Comparison of ENCODE assay signal across 8 cellular contexts in the genomic region with DNA sequence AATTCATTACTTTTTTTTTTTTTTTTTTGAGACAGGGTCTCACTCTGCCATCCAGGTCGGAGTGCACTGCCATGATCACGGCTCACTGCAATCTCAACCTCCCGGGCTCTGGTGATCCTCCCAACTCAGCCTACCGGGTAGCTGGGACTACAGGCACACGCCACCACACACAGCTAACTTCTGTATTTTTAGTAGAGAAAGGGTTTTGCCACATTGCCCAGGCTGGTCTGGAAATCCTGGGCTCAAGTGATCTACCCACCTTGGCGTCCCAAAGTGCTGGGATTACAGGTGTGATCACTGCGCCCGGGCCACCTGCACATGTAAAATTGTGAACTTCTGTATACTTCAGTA. TPM values are rescaled to one million over a fixed set of nuclear protein-coding genes. Genes with fewer than 3 reads are reported as not detected.
A peak's percentile ranks its signal among the peaks of the same experiment; 100 is the strongest.
DNase-seq lines count a peak whose midpoint lies in the region; ATAC-seq and TF ChIP-seq lines count a peak whose summit lies in the region.
"Not testable (repeated sequence)": the region's sequence is repeated elsewhere in the genome, so short reads cannot be mapped to it uniquely, and the experiment has no call there.

No MANE protein-coding gene starts in this region.

- peaks cover 14% of the 10 kb centered on the region; the same call in 1 of the 2 replicates for H3K27me3 ChIP-seq in KMS-11 (ENCODE audit: insufficient read depth, low read depth)
- H3K27me3 ChIP-seq in gastroesophageal sphincter; right lobe of liver; parathyroid adenoma (ENCODE audit: control insufficient read depth, insufficient read depth, low read length); testis: not testable (repeated sequence)

- not testable (repeated sequence) for H2AFZ ChIP-seq in KMS-11 (ENCODE audit: low read depth)
- H2AFZ ChIP-seq in parathyroid adenoma: peak overlapping the region; percentile 98

- not testable (repeated sequence) for H4K20me1 ChIP-seq in KMS-11 (ENCODE audit: insufficient read depth)

- DNase-seq in AG10803 (ENCODE audit: low read depth); cardiac fibroblast (ENCODE audit: low read depth in 2 of 2); testis: not testable (repeated sequence)
- peak; percentile 35 to 59 (median 51) for DNase-seq in right lobe of liver

- not testable (repeated sequence) for H3K36me3 ChIP-seq in KMS-11 (ENCODE audit: insufficient read depth); right lobe of liver; parathyroid adenoma (ENCODE audit: control insufficient read depth, insufficient read depth, low read length); testis (ENCODE audit: low read depth, missing control alignments)
- peaks cover 0 to 17% of the 10 kb centered on the region in 2 donors for H3K36me3 ChIP-seq in gastroesophageal sphincter

- intact Hi-C loops in right lobe of liver (cut with DNase I); testis (cut with DNase I; ENCODE audit: low total_unique reads): not testable (repeated sequence)

- not testable (repeated sequence) for TF ChIP-seq EP300 in gastroesophageal sphincter (IDR thresholded peaks at IDR 0.05)

- not testable (repeated sequence) for TF ChIP-seq POLR2A in gastroesophageal sphincter (IDR thresholded peaks at IDR 0.05); right lobe of liver (IDR thresholded peaks at IDR 0.05); testis (IDR thresholded peaks at IDR 0.05)

- not testable (repeated sequence) for H3K9me3 ChIP-seq in gastroesophageal sphincter; right lobe of liver; parathyroid adenoma (ENCODE audit: control insufficient read depth, low read length); testis

- WGBS in gastroesophageal sphincter (ENCODE audit: low coverage in 1 of 2), 2 donors: 55 to 61% methylated on average over 8 of the region's 8 CpGs
- 70% methylated on average over 8 of the region's 8 CpGs for WGBS in right lobe of liver (ENCODE audit: insufficient coverage, low coverage, low lambda C conversion rate, missing lambda C conversion rate)
- 41 to 42% methylated on average over 8 of the region's 8 CpGs for WGBS in testis, 2 donors

- H3K9ac ChIP-seq in KMS-11, parathyroid adenoma: not testable (repeated sequence)

- peak overlapping the region; percentile 86; the same call in 1 of the 2 replicates for H3K4me2 ChIP-seq in KMS-11
- H3K4me2 ChIP-seq in parathyroid adenoma (ENCODE audit: low read length): peak overlapping the region; percentile 57

- peaks cover 20% of the 10 kb centered on the region for H3K4me1 ChIP-seq in KMS-11 (ENCODE audit: low read depth, poor library complexity, severe bottlenecking)
- peaks cover 0 to 31% (median 11%) of the 10 kb centered on the region in 3 donors for H3K4me1 ChIP-seq in gastroesophageal sphincter
- H3K4me1 ChIP-seq in right lobe of liver: peaks cover 0 to 39% (median 23%) of the 10 kb centered on the region in 4 donors
- peaks cover 11% of the 10 kb centered on the region for H3K4me1 ChIP-seq in parathyroid adenoma
- peaks cover 14% of the 10 kb centered on the region for H3K4me1 ChIP-seq in testis

- not testable (repeated sequence) for H3K27ac ChIP-seq in KMS-11, parathyroid adenoma
- H3K27ac ChIP-seq in gastroesophageal sphincter (peak overlapping the region in 3 of 4 donors; percentile 79 to 82 (median 81)), right lobe of liver (peak overlapping the region; percentile 46 to 85 (median 72)), testis (peak overlapping the region; percentile 36 to 85)

- H3K79me2 ChIP-seq in KMS-11 (ENCODE audit: insufficient read depth, low read depth); parathyroid adenoma: not testable (repeated sequence)

- not testable (repeated sequence) for ATAC-seq in gastroesophageal sphincter, right lobe of liver

- H3K4me3 ChIP-seq in AG10803 (ENCODE audit: low read length) (peak overlapping the region; percentile 74), WI38 (ENCODE audit: low read depth, low read length) (peak overlapping the region; percentile 84), cardiac fibroblast (replicated peaks in 1 of 2; ENCODE audit: low read depth in 2 of 2, low read length in 2 of 2) (peak overlapping the region; percentile 68), gastroesophageal sphincter (peak overlapping the region in 1 of 2 donors; percentile 56), right lobe of liver (peak overlapping the region; percentile 64 to 86 (median 64)), parathyroid adenoma (ENCODE audit: low read depth, low read length) (peak overlapping the region; percentile 80), testis (peak overlapping the region; percentile 66 to 72)
- H3K4me3 ChIP-seq in KMS-11 (IDR thresholded peaks at IDR 0.05; ENCODE audit: insufficient read depth, low read depth, low read length): not testable (repeated sequence)

- not testable (repeated sequence) for TF ChIP-seq CTCF in AG10803 (conservative IDR thresholded peaks at IDR 0.05; ENCODE audit: low read length); KMS-11 (conservative IDR thresholded peaks at IDR 0.05; ENCODE audit: low read depth, low read length); WI38 (IDR thresholded peaks at IDR 0.05; ENCODE audit: low read depth, low read length); cardiac fibroblast (IDR thresholded peaks at IDR 0.05; ENCODE audit: low read depth, low read length); gastroesophageal sphincter (IDR thresholded peaks at IDR 0.05); right lobe of liver (IDR thresholded peaks at IDR 0.05); parathyroid adenoma (IDR thresholded peaks at IDR 0.05); testis (IDR thresholded peaks at IDR 0.05)

RNA-seq across cellular contexts. Expression of a gene that starts 1.4 kb away (rescaled TPM):
- total RNA-seq in gastroesophageal sphincter: 10 to 100 TPM; 21.8 to 46.6 (median 30.7) TPM
- total RNA-seq in right lobe of liver: 10 to 100 TPM; 22.7 to 30.7 (median 24.1) TPM
- 100 to 1,000 TPM in 1 of 2 donors, 10 to 100 TPM in 1; 75.6 to 109 TPM for total RNA-seq in testis
- polyA plus RNA-seq in testis (ENCODE audit: insufficient read depth, low read depth, low replicate concordance): 93.9 TPM

RNA-seq across cellular contexts. Expression of a gene that starts 54.8 kb away (rescaled TPM):
- under 1 TPM in 3 of 4 donors, not detected in 1; under 0.01 TPM for total RNA-seq in gastroesophageal sphincter
- 1,000 to 10,000 TPM in 3 of 6 experiments, 100 to 1,000 TPM in 1, under 1 TPM in 2; under 0.01 to 3,377 (median 977) TPM for total RNA-seq in right lobe of liver
- under 1 TPM; under 0.01 TPM for total RNA-seq in testis
- polyA plus RNA-seq in testis (ENCODE audit: insufficient read depth, low read depth, low replicate concordance): 18.9 TPM
